Comparison of ENCODE assay signal across 2 cellular contexts in the genomic region with DNA sequence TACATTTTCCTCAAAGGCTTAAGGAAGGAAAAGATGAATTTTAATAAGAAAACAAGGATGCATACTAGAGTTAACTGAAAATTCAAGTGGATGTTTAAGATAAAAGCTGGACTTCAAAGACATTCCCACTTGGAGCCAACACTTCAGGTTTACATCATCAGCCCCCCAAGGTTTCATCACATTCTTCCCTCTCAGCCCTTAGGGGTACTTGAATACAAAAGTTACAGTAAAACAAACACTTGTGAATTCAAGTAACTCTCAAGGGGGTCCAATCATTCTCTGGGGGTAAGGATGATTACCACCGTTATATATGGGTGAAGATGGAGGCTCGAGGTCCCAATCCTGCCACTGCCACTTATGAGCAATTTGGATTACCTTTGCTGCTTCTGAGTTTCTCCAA.
TF ChIP-seq lines count a peak whose summit lies in the region.

No MANE protein-coding gene starts in this region.

TF ChIP-seq in HEK293, 187 proteins besides CTCF, POLR2A, EP300 and RAD21 (continued from another document):
- TF ChIP-seq, protein P1, sequence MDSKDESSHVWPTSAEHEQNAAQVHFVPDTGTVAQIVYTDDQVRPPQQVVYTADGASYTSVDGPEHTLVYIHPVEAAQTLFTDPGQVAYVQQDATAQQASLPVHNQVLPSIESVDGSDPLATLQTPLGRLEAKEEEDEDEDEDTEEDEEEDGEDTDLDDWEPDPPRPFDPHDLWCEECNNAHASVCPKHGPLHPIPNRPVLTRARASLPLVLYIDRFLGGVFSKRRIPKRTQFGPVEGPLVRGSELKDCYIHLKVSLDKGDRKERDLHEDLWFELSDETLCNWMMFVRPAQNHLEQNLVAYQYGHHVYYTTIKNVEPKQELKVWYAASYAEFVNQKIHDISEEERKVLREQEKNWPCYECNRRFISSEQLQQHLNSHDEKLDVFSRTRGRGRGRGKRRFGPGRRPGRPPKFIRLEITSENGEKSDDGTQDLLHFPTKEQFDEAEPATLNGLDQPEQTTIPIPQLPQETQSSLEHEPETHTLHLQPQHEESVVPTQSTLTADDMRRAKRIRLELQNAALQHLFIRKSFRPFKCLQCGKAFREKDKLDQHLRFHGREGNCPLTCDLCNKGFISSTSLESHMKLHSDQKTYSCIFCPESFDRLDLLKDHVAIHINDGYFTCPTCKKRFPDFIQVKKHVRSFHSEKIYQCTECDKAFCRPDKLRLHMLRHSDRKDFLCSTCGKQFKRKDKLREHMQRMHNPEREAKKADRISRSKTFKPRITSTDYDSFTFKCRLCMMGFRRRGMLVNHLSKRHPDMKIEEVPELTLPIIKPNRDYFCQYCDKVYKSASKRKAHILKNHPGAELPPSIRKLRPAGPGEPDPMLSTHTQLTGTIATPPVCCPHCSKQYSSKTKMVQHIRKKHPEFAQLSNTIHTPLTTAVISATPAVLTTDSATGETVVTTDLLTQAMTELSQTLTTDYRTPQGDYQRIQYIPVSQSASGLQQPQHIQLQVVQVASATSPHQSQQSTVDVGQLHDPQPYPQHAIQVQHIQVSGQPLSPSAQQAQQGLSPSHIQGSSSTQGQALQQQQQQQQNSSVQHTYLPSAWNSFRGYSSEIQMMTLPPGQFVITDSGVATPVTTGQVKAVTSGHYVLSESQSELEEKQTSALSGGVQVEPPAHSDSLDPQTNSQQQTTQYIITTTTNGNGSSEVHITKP (tag by site-specific recombination; IDR thresholded peaks at IDR 0.05): no peak
- TF ChIP-seq ZFP37 (tag by site-specific recombination; IDR thresholded peaks at IDR 0.05) (no peak), ZNF266 (tag by site-specific recombination; IDR thresholded peaks at IDR 0.05; ENCODE audit: low read depth) (no peak), ZNF155 (tag by site-specific recombination; IDR thresholded peaks at IDR 0.05) (no peak), TCF7L2 (IDR thresholded peaks at IDR 0.05; ENCODE audit: borderline replicate concordance, low read depth, low read length) (0 out of 2 replicates have a peak, but pooled peaks have one; percentile 37), ZNF211 (tag by site-specific recombination; IDR thresholded peaks at IDR 0.05; ENCODE audit: low read depth) (no peak)
- TF ChIP-seq, protein P2, sequence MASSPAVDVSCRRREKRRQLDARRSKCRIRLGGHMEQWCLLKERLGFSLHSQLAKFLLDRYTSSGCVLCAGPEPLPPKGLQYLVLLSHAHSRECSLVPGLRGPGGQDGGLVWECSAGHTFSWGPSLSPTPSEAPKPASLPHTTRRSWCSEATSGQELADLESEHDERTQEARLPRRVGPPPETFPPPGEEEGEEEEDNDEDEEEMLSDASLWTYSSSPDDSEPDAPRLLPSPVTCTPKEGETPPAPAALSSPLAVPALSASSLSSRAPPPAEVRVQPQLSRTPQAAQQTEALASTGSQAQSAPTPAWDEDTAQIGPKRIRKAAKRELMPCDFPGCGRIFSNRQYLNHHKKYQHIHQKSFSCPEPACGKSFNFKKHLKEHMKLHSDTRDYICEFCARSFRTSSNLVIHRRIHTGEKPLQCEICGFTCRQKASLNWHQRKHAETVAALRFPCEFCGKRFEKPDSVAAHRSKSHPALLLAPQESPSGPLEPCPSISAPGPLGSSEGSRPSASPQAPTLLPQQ (tag by site-specific recombination; IDR thresholded peaks at IDR 0.05): no peak

TF ChIP-seq in endothelial cell of umbilical vein, 7 proteins besides CTCF, POLR2A, EP300 and RAD21 (continued from another document):
- TF ChIP-seq, protein P3, sequence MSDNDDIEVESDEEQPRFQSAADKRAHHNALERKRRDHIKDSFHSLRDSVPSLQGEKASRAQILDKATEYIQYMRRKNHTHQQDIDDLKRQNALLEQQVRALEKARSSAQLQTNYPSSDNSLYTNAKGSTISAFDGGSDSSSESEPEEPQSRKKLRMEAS (IDR thresholded peaks at IDR 0.05; ENCODE audit: insufficient read depth, insufficient read length): no peak
- no peak for TF ChIP-seq EZH2 (IDR thresholded peaks at IDR 0.05; ENCODE audit: borderline replicate concordance, low read depth, low read length, severe bottlenecking)
